In the genomic region with DNA sequence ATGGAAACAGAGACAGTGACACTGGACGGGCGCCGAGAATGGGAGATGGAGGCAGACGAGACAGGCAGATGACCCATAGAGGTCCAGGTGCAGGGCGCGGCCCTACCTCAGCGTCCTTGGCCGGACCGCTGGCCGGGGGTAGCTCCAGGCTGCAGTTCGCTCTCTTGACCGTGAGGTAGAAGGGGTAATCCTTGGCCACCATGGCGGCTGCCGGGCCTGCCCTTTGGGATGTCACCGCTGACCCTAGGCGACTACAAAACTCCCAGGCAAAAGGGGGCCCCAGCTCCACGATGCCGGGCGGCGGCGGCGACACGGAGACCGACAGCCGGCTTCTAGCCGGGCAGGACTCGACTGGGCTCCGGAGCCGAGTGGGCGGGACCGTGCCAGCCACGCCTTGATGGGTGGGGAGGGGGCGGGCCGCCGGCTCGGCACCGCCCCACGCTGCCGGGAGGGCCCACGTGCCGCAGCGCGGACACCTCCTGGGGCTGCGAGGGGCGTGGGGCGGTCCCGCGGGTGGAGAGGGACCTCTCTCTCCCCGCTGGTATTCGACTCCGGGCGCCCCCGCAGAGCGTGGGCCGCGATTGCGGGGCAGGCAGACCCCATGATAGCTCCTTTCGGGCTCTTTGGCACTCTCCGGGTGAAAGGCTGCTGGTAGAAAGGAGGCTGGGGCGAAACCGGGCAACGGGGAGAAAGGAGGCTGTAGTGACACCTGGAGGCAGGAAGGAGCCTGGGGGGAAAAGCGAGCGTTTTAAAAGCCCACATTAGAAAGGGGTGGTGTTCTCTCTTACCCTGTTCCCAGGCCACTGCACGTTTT, we compare ENCODE assay signal across 9 cellular contexts. TPM values are rescaled to one million over a fixed set of nuclear protein-coding genes. Genes with fewer than 3 reads are reported as not detected.
DNase-seq lines count a peak whose midpoint lies in the region; ATAC-seq, FAIRE-seq and TF ChIP-seq lines count a peak whose summit lies in the region.
"Had no signal": no experiment of that assay in that cellular context is flagged by ENCODE, and none has a peak within 500 bp of the region (broad histone marks: within the 10 kb centered on the region; RNA-seq: fewer than 3 reads in every experiment).

A gene with protein sequence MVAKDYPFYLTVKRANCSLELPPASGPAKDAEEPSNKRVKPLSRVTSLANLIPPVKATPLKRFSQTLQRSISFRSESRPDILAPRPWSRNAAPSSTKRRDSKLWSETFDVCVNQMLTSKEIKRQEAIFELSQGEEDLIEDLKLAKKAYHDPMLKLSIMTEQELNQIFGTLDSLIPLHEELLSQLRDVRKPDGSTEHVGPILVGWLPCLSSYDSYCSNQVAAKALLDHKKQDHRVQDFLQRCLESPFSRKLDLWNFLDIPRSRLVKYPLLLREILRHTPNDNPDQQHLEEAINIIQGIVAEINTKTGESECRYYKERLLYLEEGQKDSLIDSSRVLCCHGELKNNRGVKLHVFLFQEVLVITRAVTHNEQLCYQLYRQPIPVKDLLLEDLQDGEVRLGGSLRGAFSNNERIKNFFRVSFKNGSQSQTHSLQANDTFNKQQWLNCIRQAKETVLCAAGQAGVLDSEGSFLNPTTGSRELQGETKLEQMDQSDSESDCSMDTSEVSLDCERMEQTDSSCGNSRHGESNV (minus strand): TSS at position 353 of the 814 bp plus-strand sequence. CDS start 151 bp downstream, at position 202.

- WGBS in small intestine, 3 donors: 0 to 1% (median 0%) methylated on average over 54 to 65 of the region's 65 CpGs

- H3K4me1 ChIP-seq in iPS-20b (ENCODE audit: insufficient read depth, low read length) (no peaks in the 10 kb centered on the region), small intestine (ENCODE audit: control insufficient read depth in 2 of 2, insufficient read depth in 1 of 2, low read depth in 1 of 2, low read length in 1 of 2) (no peaks in the 10 kb centered on the region)

- no peak for FAIRE-seq in small intestine (lab: Jason Lieb, UNC)
- FAIRE-seq: A204.1 had no signal

- H3K36me3 ChIP-seq in iPS-20b (ENCODE audit: insufficient read depth, low read depth, low read length) (no peaks in the 10 kb centered on the region), small intestine (ENCODE audit: control insufficient read depth in 2 of 2, insufficient read depth in 2 of 2, low read length in 2 of 2) (no peaks in the 10 kb centered on the region)

- peak; percentile 82 for TF ChIP-seq CTCF in VCaP (conservative IDR thresholded peaks at IDR 0.05)

- H3K27ac ChIP-seq in VCaP (peak within 1 kb of the TSS; percentile 68), iPS-20b (ENCODE audit: low read length) (no peak within 1 kb of the TSS), small intestine (ENCODE audit: low read depth in 1 of 2, low read length in 1 of 2) (peak within 1 kb of the TSS; percentile 13 to 53)

- peak within 1 kb of the TSS; percentile 60; the same call in 1 of the 2 replicates for H3K9ac ChIP-seq in iPS-20b (ENCODE audit: low read depth, low read length)

- in situ Hi-C loops in T47D (cut with HindIII; ENCODE audit: low pct_unique_long_range_greater_than_20kb, low sequenced_read_pairs): no loop called here

- H3K27me3 ChIP-seq in iPS-20b (ENCODE audit: insufficient read depth, low read length): peaks cover 14% of the 10 kb centered on the region
- no peaks in the 10 kb centered on the region for H3K27me3 ChIP-seq in small intestine (ENCODE audit: control insufficient read depth in 2 of 2, insufficient read depth in 2 of 2, low read length in 2 of 2)

- DNase-seq in DMS153 treated with DMSO at 0.1 percent for 48 hours (lab: John Stamatoyannopoulos, UW; ENCODE audit: unreplicated experiment) (peak; percentile 21), DMS153 (lab: John Stamatoyannopoulos, UW) (no peak), NCI-H1694 treated with DMSO at 0.1 percent for 48 hours (lab: John Stamatoyannopoulos, UW) (peak; percentile 29), T47D (ENCODE audit: low read depth in 1 of 2, low spot score in 1 of 2) (peak; percentile 55 to 75), small intestine (peak; percentile 84)

- peak; percentile 87 for ATAC-seq in HG02798 (IDR thresholded peaks at IDR 0.05; ENCODE audit: poor library complexity, unreplicated experiment)

- H3K9me3 ChIP-seq in iPS-20b (ENCODE audit: insufficient read depth, low read depth, low read length) (no peaks in the 10 kb centered on the region), small intestine (ENCODE audit: control insufficient read depth, low read depth) (no peaks in the 10 kb centered on the region)

- peak within 1 kb of the TSS; percentile 78 for H3K4me3 ChIP-seq in iPS-20b (ENCODE audit: low read length)
- H3K4me3 ChIP-seq in small intestine (ENCODE audit: low read depth in 1 of 2, low read length in 2 of 2): peak within 1 kb of the TSS; percentile 66 to 69

RNA-seq across cellular contexts. Expression of the gene that starts here (rescaled TPM):
- polyA plus RNA-seq in small intestine: 1 to 10 TPM; 1.6 to 9.0 (median 4.6) TPM
